1 cellular context compared by ENCODE assay signal in the genomic region with DNA sequence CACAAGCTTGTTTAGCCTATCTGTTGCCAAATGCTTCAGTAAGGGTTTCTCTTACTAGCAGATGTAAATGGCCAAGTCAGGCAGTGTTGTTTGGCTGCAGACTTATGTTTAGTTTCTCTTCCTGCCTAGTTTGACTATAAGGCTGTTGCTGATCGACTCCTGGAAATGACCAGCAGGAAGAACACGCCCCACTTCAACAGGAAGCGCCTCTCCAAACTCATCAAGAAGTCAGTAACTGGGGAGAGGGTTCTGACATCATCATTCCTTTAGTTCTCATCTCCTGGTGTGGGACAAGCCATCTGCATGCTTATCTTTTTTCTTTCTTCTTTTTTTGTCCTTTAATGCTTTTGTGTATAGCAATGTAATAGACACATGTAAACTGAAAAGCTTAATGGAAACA.
TF ChIP-seq lines count a peak whose summit lies in the region.

No MANE protein-coding gene starts in this region.

TF ChIP-seq in HepG2, 621 proteins besides CTCF, POLR2A, EP300 and RAD21:
- TF ChIP-seq ZNF558 (CRISPR knock-in tag; IDR thresholded peaks at IDR 0.05; ENCODE audit: borderline replicate concordance) (no peak), MED1 (CRISPR knock-in tag; IDR thresholded peaks at IDR 0.05) (no peak), ZNF407 (CRISPR knock-in tag; IDR thresholded peaks at IDR 0.05; ENCODE audit: not compliant biosample characterization) (no peak), TCF7L2 (IDR thresholded peaks at IDR 0.05; ENCODE audit: low read depth, low read length) (no peak), PREB (CRISPR knock-in tag; IDR thresholded peaks at IDR 0.05) (no peak), ZBTB7A (CRISPR knock-in tag; IDR thresholded peaks at IDR 0.05) (no peak)
